Comparison of ENCODE assay signal across 8 cellular contexts in the genomic region with DNA sequence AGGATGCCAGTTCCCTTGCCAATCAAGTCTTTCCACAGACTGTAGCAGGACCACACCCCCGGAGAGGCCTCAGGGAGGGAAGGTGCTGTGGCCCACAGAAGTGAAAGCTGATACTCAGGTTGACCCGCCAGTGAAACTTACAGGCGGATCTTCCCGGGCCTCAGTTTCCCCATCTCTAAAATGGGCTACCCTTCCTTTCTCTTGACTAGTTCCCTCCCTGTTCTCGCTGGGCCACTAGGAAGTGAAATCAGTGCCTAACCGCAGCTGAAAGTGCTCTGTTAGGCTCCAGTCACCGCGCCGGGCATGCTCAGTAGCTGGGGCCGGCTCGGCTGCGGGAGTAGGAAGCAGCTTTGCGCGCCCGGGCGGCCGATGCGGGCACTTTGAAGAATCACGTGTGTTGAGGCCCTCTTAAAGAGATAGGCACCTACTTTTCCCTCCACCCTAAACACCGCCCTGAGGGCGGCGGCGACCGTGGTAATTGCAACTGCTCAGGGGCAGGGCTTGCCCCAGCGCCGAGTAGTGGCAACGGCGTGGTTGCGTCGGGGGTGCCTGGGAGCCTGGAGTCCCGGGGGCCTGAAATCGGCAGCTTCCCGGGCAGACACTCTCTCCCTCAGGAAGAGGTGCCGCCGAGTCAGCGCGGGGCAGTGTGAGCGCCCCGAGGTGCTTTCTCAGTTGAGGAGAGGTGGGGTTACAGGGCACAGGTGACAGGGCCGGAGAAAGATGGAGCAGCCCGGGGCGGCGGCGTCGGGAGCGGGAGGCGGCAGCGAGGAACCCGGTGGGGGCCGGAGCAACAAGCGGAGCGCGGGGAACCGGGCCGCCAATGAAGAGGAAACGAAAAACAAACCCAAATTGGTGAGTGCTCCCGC. TPM values are rescaled to one million over a fixed set of nuclear protein-coding genes. Genes with fewer than 3 reads are reported as not detected.
DNase-seq lines count a peak whose midpoint lies in the region; ATAC-seq lines count a peak whose summit lies in the region.

TSS of gene DIAPH2 (plus strand) at position 504 of the 866 bp plus-strand sequence.

- peak; percentile 77 for ATAC-seq in GM21723 (IDR thresholded peaks at IDR 0.05; ENCODE audit: unreplicated experiment)
- ATAC-seq in T-helper 17 cell: peak; percentile 90
- ATAC-seq in sciatic nerve: peak; percentile 91

- peak within 1 kb of the TSS; percentile 98 for H3K4me3 Mint-ChIP-seq in T-helper 17 cell

- peaks cover 18% of the 10 kb centered on the region for H3K4me1 Mint-ChIP-seq in T-helper 17 cell

- intact Hi-C loops in sciatic nerve (cut with DNase I): no loop called here

- no peaks in the 10 kb centered on the region for H3K9me3 ChIP-seq in T-helper 17 cell (ENCODE audit: control insufficient read depth, low read length, poor library complexity, severe bottlenecking)

- H3K36me3 Mint-ChIP-seq in T-helper 17 cell (ENCODE audit: low read depth): peaks cover 2% of the 10 kb centered on the region

- H3K4me3 ChIP-seq in Jurkat, Clone E6-1 (ENCODE audit: low read length): peak within 1 kb of the TSS; percentile 66

- DNase-seq in ELR (ENCODE audit: low read depth) (peak; percentile 83), T-helper 17 cell (peak; percentile 53 to 70 (median 65)), astrocyte of the hippocampus (ENCODE audit: low read depth, low spot score) (peak; percentile 77), hypothalamus (lab: John Stamatoyannopoulos, UW) (peak in 50 of 51 donors; percentile 0 to 63 (median 28)), sciatic nerve (ENCODE audit: low spot score) (peak; percentile 79), KG1 (lab: John Stamatoyannopoulos, UW) (no peak)
- DNase-seq in Jurkat, Clone E6-1 (ENCODE audit: low read depth, low spot score): peak; percentile 84

- peak within 1 kb of the TSS; percentile 93 for H3K27ac Mint-ChIP-seq in T-helper 17 cell

- no peaks in the 10 kb centered on the region for H3K27me3 Mint-ChIP-seq in T-helper 17 cell

RNA-seq across cellular contexts. Expression of gene DIAPH2, which starts in this region (rescaled TPM):
- polyA plus RNA-seq in Jurkat, Clone E6-1 (2012; ENCODE audit: insufficient read depth, insufficient read length): 7.1 TPM
- 10 to 100 TPM; 12.5 to 18.3 TPM for total RNA-seq in T-helper 17 cell
- total RNA-seq in sciatic nerve: 34.5 TPM
